ENCODE assay signal across 22 cellular contexts in genomic region chr9:135224921-135225541, GRCh38.
A peak's percentile ranks its signal among the peaks of the same experiment; 100 is the strongest.
DNase-seq lines count a peak whose midpoint lies in the region; ATAC-seq, FAIRE-seq and TF ChIP-seq lines count a peak whose summit lies in the region.
"Had no signal": no experiment of that assay in that cellular context is flagged by ENCODE, and none has a peak within 500 bp of the region (broad histone marks: within the 10 kb centered on the region; RNA-seq: fewer than 3 reads in every experiment).

No MANE protein-coding gene starts in this region.

- H3K9me3 ChIP-seq in A673 (ENCODE audit: low read depth, low read length, poor library complexity, severe bottlenecking) = no peaks in the 10 kb centered on the region
- H3K9me3 ChIP-seq in BE2C = no peaks in the 10 kb centered on the region
- no peaks in the 10 kb centered on the region for H3K9me3 ChIP-seq in kidney (ENCODE audit: control insufficient read depth in 1 of 2, low read length in 2 of 2)
- H3K9me3 ChIP-seq: mucosa of descending colon, psoas muscle, SJSA1, thoracic aorta had no signal

- H3K27me3 ChIP-seq in A673 (replicated peaks; ENCODE audit: insufficient read depth, low read depth, low read length, poor library complexity) = no peaks in the 10 kb centered on the region
- H3K27me3 ChIP-seq in BE2C = no peaks in the 10 kb centered on the region
- H3K27me3 ChIP-seq: hepatocyte, SJSA1 had no signal

- H3K4me3 ChIP-seq in A673 (ENCODE audit: low read depth, low read length, poor library complexity, severe bottlenecking) (no peak overlapping the region), BE2C (ENCODE audit: low read depth, low read length) (no peak overlapping the region), kidney (ENCODE audit: low read length in 2 of 2) (no peak overlapping the region)
- H3K4me3 ChIP-seq: hepatocyte, mucosa of descending colon, psoas muscle, SJSA1, smooth muscle cell, thoracic aorta had no signal

- H3K4me1 ChIP-seq in A673 (ENCODE audit: insufficient read depth, low read length, poor library complexity, severe bottlenecking) (peaks cover 33% of the 10 kb centered on the region), BE2C (peaks cover 21% of the 10 kb centered on the region), kidney (ENCODE audit: control insufficient read depth in 1 of 2, insufficient read depth in 1 of 2, low read depth in 1 of 2, low read length in 2 of 2) (no peaks in the 10 kb centered on the region)
- H3K4me1 ChIP-seq: psoas muscle, SJSA1 had no signal

- ATAC-seq in HG03442 (IDR thresholded peaks at IDR 0.05; ENCODE audit: unreplicated experiment) = no peak
- ATAC-seq: activated CD8-positive, alpha-beta memory T cell treated with anti-CD3 and anti-CD28 coated beads, Interleukin-2, amount 10 ng/mL, durations not matched to agents 7 days and 5 days; mucosa of descending colon; psoas muscle had no signal

- peak overlapping the region; percentile 48 for H3K27ac ChIP-seq in A673 (ENCODE audit: low read depth, low read length, poor library complexity, severe bottlenecking)
- no peak overlapping the region for H3K27ac ChIP-seq in kidney (ENCODE audit: low read depth in 2 of 2, low read length in 2 of 2)
- H3K27ac ChIP-seq: epithelial cell of prostate, hepatocyte, psoas muscle, SJSA1, thoracic aorta had no signal

- BruUV-seq in A673 (replicated peaks; lab: Mats Ljungman, UMichigan) = no TSS peak

- POLR2A ChIA-PET in A673 (lab: Charles Lee; ENCODE audit: low non-redundant PET) = no interaction called here

- CTCF ChIA-PET in A673 (lab: Charles Lee) = interaction anchor here (0.6 kb wide), 2 partner anchors 28 to 94 kb away, joined by 3 read pairs; no protein-coding TSS in a partner anchor

- FAIRE-seq in kidney (lab: Jason Lieb, UNC) = no peak
- FAIRE-seq: GM12892 had no signal

- no peak overlapping the region for H3K9ac ChIP-seq in kidney (ENCODE audit: low read length in 2 of 2)

- intact Hi-C loops in A673 (cut with micrococcal nuclease; ENCODE audit: unreplicated experiment) (no loop called here), kidney (cut with DNase I) (no loop called here)

- no peaks in the 10 kb centered on the region for H3K36me3 ChIP-seq in A673 (ENCODE audit: insufficient read depth, low read length, poor library complexity, severe bottlenecking)
- H3K36me3 ChIP-seq in BE2C = no peaks in the 10 kb centered on the region
- no peaks in the 10 kb centered on the region for H3K36me3 ChIP-seq in kidney (ENCODE audit: control insufficient read depth in 1 of 2, insufficient read depth in 2 of 2, low read length in 2 of 2)
- H3K36me3 ChIP-seq: SJSA1, thoracic aorta had no signal

- no peak; the same call in 1 of the 2 replicates for TF ChIP-seq CTCF in A673 (conservative IDR thresholded peaks at IDR 0.05; ENCODE audit: low read depth, low read length)
- peak; percentile 43 for TF ChIP-seq CTCF in BE2C (IDR thresholded peaks at IDR 0.05; ENCODE audit: low read depth, low read length)
- no peak for TF ChIP-seq CTCF in kidney (IDR thresholded peaks at IDR 0.05; ENCODE audit: borderline replicate concordance, extremely low read depth, insufficient read depth)

- peak; percentile 56 for DNase-seq in A673 (ENCODE audit: low spot score)
- peak; percentile 80 for DNase-seq in BE2C
- DNase-seq in NCI-H345 (lab: John Stamatoyannopoulos, UW) = peak; percentile 54
- DNase-seq in kidney = peak; percentile 57
- DNase-seq in activated T-cell treated with anti-CD3 and anti-CD28 coated beads, Interleukin-2, amount 50 U/mL, for 48 hours = no peak
- DNase-seq in activated CD4-positive, alpha-beta T cell treated with anti-CD3 and anti-CD28 coated beads for 48 hours = no peak
- DNase-seq: activated CD4-positive, alpha-beta T cell treated with anti-CD3 and anti-CD28 coated beads, Interleukin-2, amount 10 ng/mL, durations not matched to agents 24 days and 14 days; activated CD8-positive, alpha-beta memory T cell treated with anti-CD3 and anti-CD28 coated beads, Interleukin-2, amount 10 ng/mL, durations not matched to agents 7 days and 5 days; anterior cingulate cortex; CD8-positive, alpha-beta memory T cell; stimulated activated CD4-positive, alpha-beta T cell treated with anti-CD3 and anti-CD28 coated beads, Interleukin-4, amount 100 ng/mL, for 24 hours; stimulated activated naive CD4-positive, alpha-beta T cell treated with Interleukin-2 at 50 U/mL for 16 hours; T-helper 2 cell had no signal

Comparison
In these comparisons a context has a peak if more than half of its experiments do, and no peak if none do; other contexts are left out.
1. DNase-seq: peak in A673 (single experiment), BE2C (single experiment), NCI-H345 (single experiment) and kidney (single experiment); none in activated T-cell treated with anti-CD3 and anti-CD28 coated beads, Interleukin-2, amount 50 U/mL, for 48 hours (0 of 2) and activated CD4-positive, alpha-beta T cell treated with anti-CD3 and anti-CD28 coated beads for 48 hours (single experiment).